1 cellular context compared by ENCODE assay signal in genomic region chr11:48341466-48341865, GRCh38.
TF ChIP-seq lines count a peak whose summit lies in the region.

No MANE protein-coding gene starts in this region.

TF ChIP-seq in SK-N-SH, 30 proteins besides CTCF, POLR2A, EP300 and RAD21:
- TF ChIP-seq GATA2 (CRISPR knock-in tag; IDR thresholded peaks at IDR 0.05) (no peak), RCOR1 (IDR thresholded peaks at IDR 0.05; ENCODE audit: low read length) (no peak), TEAD4 (IDR thresholded peaks at IDR 0.05; ENCODE audit: borderline replicate concordance, insufficient read depth) (no peak), USF2 (IDR thresholded peaks at IDR 0.05; ENCODE audit: borderline replicate concordance, low read depth, low read length) (no peak), TCF12 (IDR thresholded peaks at IDR 0.05) (no peak), CHD2 (IDR thresholded peaks at IDR 0.05; ENCODE audit: low read length, partially characterized antibody) (no peak), EZH2phosphoT487 (IDR thresholded peaks at IDR 0.05; ENCODE audit: borderline replicate concordance, low read depth) (no peak), GABPA (IDR thresholded peaks at IDR 0.05; ENCODE audit: low read depth) (no peak), SMC3 (IDR thresholded peaks at IDR 0.05; ENCODE audit: low read depth, low read length) (no peak), FOSL2 (IDR thresholded peaks at IDR 0.05; ENCODE audit: borderline replicate concordance, low read depth) (no peak)
TF ChIP-seq in SK-N-SH: peak in this region for 0.
